In genomic region chr21:44337941-44338895, GRCh38 we compare ENCODE assay signal across 8 cellular contexts. TPM values are rescaled to one million over a fixed set of nuclear protein-coding genes. Genes with fewer than 3 reads are reported as not detected.
A peak's percentile ranks its signal among the peaks of the same experiment; 100 is the strongest.
DNase-seq lines count a peak whose midpoint lies in the region; ATAC-seq and TF ChIP-seq lines count a peak whose summit lies in the region.

No MANE protein-coding gene starts in this region.

- no peaks in the 10 kb centered on the region for H3K9me3 Mint-ChIP-seq in T-cell
- H3K9me3 Mint-ChIP-seq in stimulated activated memory B cell treated with anti-CD40 and anti-IgM and Interleukin-4, amounts not matched to agents 10 μg/mL and 1 μg/mL and 100 μg/mL, for 72 hours, result no peaks in the 10 kb centered on the region

- DNase-seq in EH (ENCODE audit: low read depth), result peak; percentile 58
- no peak for DNase-seq in LNCaP clone FGC (ENCODE audit: low read depth)
- DNase-seq in T-cell, result peak in 12 of 34 experiments; percentile 2 to 43 (median 30)
- DNase-seq in dermis microvascular lymphatic vessel endothelial cell (ENCODE audit: low read depth in 2 of 2), result peak; percentile 51 to 78
- DNase-seq in activated effector memory CD4-positive, alpha-beta T cell treated with Interleukin-2 at 50 U/mL for 16 hours, result no peak

- H3K27me3 Mint-ChIP-seq in T-cell, result no peaks in the 10 kb centered on the region
- no peaks in the 10 kb centered on the region for H3K27me3 Mint-ChIP-seq in stimulated activated memory B cell treated with anti-CD40 and anti-IgM and Interleukin-4, amounts not matched to agents 10 μg/mL and 1 μg/mL and 100 μg/mL, for 72 hours

- ATAC-seq in T-cell (replicated peaks in 1 of 4) (peak in 2 of 4 experiments; percentile 4 to 17), HG03097 (IDR thresholded peaks at IDR 0.05; ENCODE audit: low FRiP score, unreplicated experiment) (no peak)
- ATAC-seq in stimulated activated memory B cell treated with anti-CD40 and anti-IgM and Interleukin-4, amounts not matched to agents 10 μg/mL and 1 μg/mL and 100 μg/mL, for 72 hours, result peak; percentile 40

- H3K27ac ChIP-seq in layer of hippocampus (ENCODE audit: low read depth, low read length), result peak overlapping the region; percentile 91

- peak overlapping the region; percentile 45 to 72 (median 65) for H3K4me3 Mint-ChIP-seq in T-cell
- H3K4me3 Mint-ChIP-seq in stimulated activated memory B cell treated with anti-CD40 and anti-IgM and Interleukin-4, amounts not matched to agents 10 μg/mL and 1 μg/mL and 100 μg/mL, for 72 hours, result peak overlapping the region; percentile 50

- POLR2A ChIA-PET in T-cell (lab: Charles Lee), result interaction anchor here in 1 of 2 donors (0.6 kb wide), 1 partner anchor 535 kb away, joined by 3 read pairs; the partner anchor contains the start of gene PTTG1IP

- H3K27ac Mint-ChIP-seq in T-cell, result peak overlapping the region; percentile 83 to 89
- H3K27ac Mint-ChIP-seq in stimulated activated memory B cell treated with anti-CD40 and anti-IgM and Interleukin-4, amounts not matched to agents 10 μg/mL and 1 μg/mL and 100 μg/mL, for 72 hours, result peak overlapping the region; percentile 100

- CTCF ChIA-PET in T-cell (lab: Charles Lee), result interaction anchor here in 1 of 2 donors (0.9 kb wide), 1 partner anchor 40 kb away, joined by 3 read pairs; no protein-coding TSS in a partner anchor

- no peaks in the 10 kb centered on the region for H3K27me3 ChIP-seq in layer of hippocampus (ENCODE audit: control insufficient read depth, insufficient read depth, low read length)

- peak; percentile 39 for TF ChIP-seq CTCF in LNCaP clone FGC (IDR thresholded peaks at IDR 0.05; ENCODE audit: control insufficient read depth, extremely low read depth, insufficient read depth)

- H3K4me1 Mint-ChIP-seq in T-cell, result peaks cover 22 to 26% (median 25%) of the 10 kb centered on the region in 3 donors
- H3K4me1 Mint-ChIP-seq in stimulated activated memory B cell treated with anti-CD40 and anti-IgM and Interleukin-4, amounts not matched to agents 10 μg/mL and 1 μg/mL and 100 μg/mL, for 72 hours, result peaks cover 35% of the 10 kb centered on the region

- H3K4me3 ChIP-seq in LNCaP clone FGC (ENCODE audit: low read depth, low read length), result peak overlapping the region; percentile 55

- H3K36me3 Mint-ChIP-seq in T-cell, result peaks cover 5% of the 10 kb centered on the region
- peaks cover 13% of the 10 kb centered on the region for H3K36me3 Mint-ChIP-seq in stimulated activated memory B cell treated with anti-CD40 and anti-IgM and Interleukin-4, amounts not matched to agents 10 μg/mL and 1 μg/mL and 100 μg/mL, for 72 hours

RNA-seq across cellular contexts. Expression of gene CFAP410, which starts 1.0 kb away (rescaled TPM):
- 10 to 100 TPM; 58.8 to 72.1 (median 60.8) TPM for total RNA-seq in T-cell
- total RNA-seq in dermis microvascular lymphatic vessel endothelial cell, result 3.6 and 6.7 TPM in 2 replicates

RNA-seq across cellular contexts. Expression of gene TRPM2, which starts 15.2 kb away (rescaled TPM):
- total RNA-seq in T-cell (1 to 10 TPM; 1.2 to 8.6 (median 3.6) TPM), dermis microvascular lymphatic vessel endothelial cell (0.25 and 0.39 TPM in 2 replicates)

RNA-seq across cellular contexts. Expression of gene PFKL, which starts 38.4 kb away (rescaled TPM):
- total RNA-seq in T-cell (100 to 1,000 TPM; 125 to 200 (median 162) TPM), dermis microvascular lymphatic vessel endothelial cell (240 and 365 TPM in 2 replicates)

RNA-seq across cellular contexts. Expression of gene AIRE, which starts 52.5 kb away (rescaled TPM):
- total RNA-seq in T-cell (1 to 10 TPM in 1 of 5 donors, under 1 TPM in 3, not detected in 1; 0.10 to 1.2 (median 0.47) TPM), dermis microvascular lymphatic vessel endothelial cell (not detected in 2 replicates)

Comparison
In these comparisons a context has a peak if more than half of its experiments do, and no peak if none do; other contexts are left out.
1. DNase-seq: peak in EH (single experiment) and dermis microvascular lymphatic vessel endothelial cell (2 of 2); none in LNCaP clone FGC (single experiment) and activated effector memory CD4-positive, alpha-beta T cell treated with Interleukin-2 at 50 U/mL for 16 hours (single experiment).